Comparison of ENCODE assay signal across 23 cellular contexts in the genomic region with DNA sequence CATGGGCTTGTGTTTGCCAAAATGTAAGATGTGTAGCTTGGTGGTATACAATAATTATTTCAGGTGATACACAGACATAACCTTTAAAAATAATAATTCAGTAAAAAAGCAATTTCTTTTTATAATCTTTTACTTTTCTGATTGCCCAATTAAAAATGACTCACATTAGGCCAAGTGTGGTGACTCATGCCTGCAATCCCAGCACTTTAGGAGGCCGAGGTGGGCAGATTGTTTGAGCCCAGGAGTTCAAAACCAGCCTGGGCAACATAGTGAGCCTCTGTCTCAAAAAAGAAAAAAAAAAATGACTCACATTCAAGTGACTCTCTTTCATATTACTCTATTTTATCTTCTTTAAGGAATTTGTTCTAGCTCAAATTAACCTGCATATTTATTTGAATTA.
"Had no signal": no experiment of that assay in that cellular context is flagged by ENCODE, and none has a peak within 500 bp of the region (broad histone marks: within the 10 kb centered on the region; RNA-seq: fewer than 3 reads in every experiment).

No MANE protein-coding gene starts in this region.

- H3K27me3 Mint-ChIP-seq: activated CD4-positive, alpha-beta memory T cell treated with anti-CD3 and anti-CD28 coated beads for 36 hours; activated naive CD4-positive, alpha-beta T cell treated with anti-CD3 and anti-CD28 coated beads, Interleukin-2, amount 10 ng/mL, durations not matched to agents 7 days and 5 days; stimulated activated naive CD8-positive, alpha-beta T cell treated with anti-CD3 and anti-CD28 coated beads, Interleukin-15, amount 100 ng/mL, for 72 hours; T-helper 17 cell had no signal

- H3K36me3 ChIP-seq: esophagus muscularis mucosa, heart right ventricle, right lobe of liver, tibial artery had no signal

- DNase-seq: activated CD4-positive, alpha-beta memory T cell treated with anti-CD3 and anti-CD28 coated beads for 36 hours; activated CD4-positive, alpha-beta T cell treated with anti-CD3 and anti-CD28 coated beads for 4 hours; activated CD4-positive, CD25-positive, alpha-beta regulatory T cell; activated effector memory CD4-positive, alpha-beta T cell treated with Interleukin-2 at 50 U/mL for 16 hours; activated naive CD4-positive, alpha-beta T cell treated with anti-CD3 and anti-CD28 coated beads, Interleukin-2, amount 10 ng/mL, durations not matched to agents 7 days and 5 days; activated T-cell treated with anti-CD3 and anti-CD28 coated beads, Interleukin-2, amount 50 U/mL, for 72 hours; body of pancreas; caudate nucleus; dermis blood vessel endothelial cell; effector memory CD4-positive, alpha-beta T cell; heart right ventricle; left colon; naive B cell; occipital lobe; right lobe of liver; stimulated activated CD4-positive, alpha-beta T cell treated with anti-CD3 and anti-CD28 coated beads, Interleukin-1b, Interleukin-23, amount 100 ng/mL, for 48 hours; stimulated activated naive CD8-positive, alpha-beta T cell treated with anti-CD3 and anti-CD28 coated beads, Interleukin-15, amount 100 ng/mL, for 72 hours; T-helper 17 cell; tibial artery had no signal

- H3K36me3 Mint-ChIP-seq: activated CD4-positive, alpha-beta memory T cell treated with anti-CD3 and anti-CD28 coated beads for 36 hours; activated naive CD4-positive, alpha-beta T cell treated with anti-CD3 and anti-CD28 coated beads, Interleukin-2, amount 10 ng/mL, durations not matched to agents 7 days and 5 days; naive B cell had no signal

- H3K4me3 ChIP-seq: body of pancreas, esophagus muscularis mucosa, heart right ventricle, right lobe of liver, skin epidermis, tibial artery had no signal

- H3K27ac Mint-ChIP-seq: activated CD4-positive, alpha-beta memory T cell treated with anti-CD3 and anti-CD28 coated beads for 36 hours; activated naive CD4-positive, alpha-beta T cell treated with anti-CD3 and anti-CD28 coated beads, Interleukin-2, amount 10 ng/mL, durations not matched to agents 7 days and 5 days; activated T-cell treated with anti-CD3 and anti-CD28 coated beads, Interleukin-2, amount 50 U/mL, for 72 hours; naive B cell; stimulated activated naive CD8-positive, alpha-beta T cell treated with anti-CD3 and anti-CD28 coated beads, Interleukin-15, amount 100 ng/mL, for 72 hours; T-helper 17 cell had no signal

- FAIRE-seq: keratinocyte had no signal

- H3K9me3 ChIP-seq: body of pancreas, esophagus muscularis mucosa, heart right ventricle, right lobe of liver, tibial artery had no signal

- H3K27me3 ChIP-seq: body of pancreas, esophagus muscularis mucosa, right lobe of liver, tibial artery had no signal

- H3K4me1 ChIP-seq: body of pancreas, esophagus muscularis mucosa, heart right ventricle, right lobe of liver, tibial artery had no signal

- H3K27ac ChIP-seq: body of pancreas, esophagus muscularis mucosa, heart right ventricle, right lobe of liver, skin epidermis, tibial artery had no signal

- H3K4me3 Mint-ChIP-seq: activated CD4-positive, alpha-beta memory T cell treated with anti-CD3 and anti-CD28 coated beads for 36 hours; activated naive CD4-positive, alpha-beta T cell treated with anti-CD3 and anti-CD28 coated beads, Interleukin-2, amount 10 ng/mL, durations not matched to agents 7 days and 5 days; activated T-cell treated with anti-CD3 and anti-CD28 coated beads, Interleukin-2, amount 50 U/mL, for 72 hours; naive B cell; neural crest cell; stimulated activated naive CD8-positive, alpha-beta T cell treated with anti-CD3 and anti-CD28 coated beads, Interleukin-15, amount 100 ng/mL, for 72 hours; T-helper 17 cell had no signal

- H3K4me1 Mint-ChIP-seq: activated naive CD4-positive, alpha-beta T cell treated with anti-CD3 and anti-CD28 coated beads, Interleukin-2, amount 10 ng/mL, durations not matched to agents 7 days and 5 days; naive B cell; neural crest cell; stimulated activated naive CD8-positive, alpha-beta T cell treated with anti-CD3 and anti-CD28 coated beads, Interleukin-15, amount 100 ng/mL, for 72 hours; T-helper 17 cell had no signal

- ATAC-seq: activated T-cell treated with anti-CD3 and anti-CD28 coated beads, Interleukin-2, amount 50 U/mL, for 72 hours; body of pancreas; heart right ventricle; left colon; right lobe of liver; stimulated activated naive CD8-positive, alpha-beta T cell treated with anti-CD3 and anti-CD28 coated beads, Interleukin-15, amount 100 ng/mL, for 72 hours; T-helper 17 cell had no signal
